Comparison of ENCODE assay signal across 13 cellular contexts in the genomic region with DNA sequence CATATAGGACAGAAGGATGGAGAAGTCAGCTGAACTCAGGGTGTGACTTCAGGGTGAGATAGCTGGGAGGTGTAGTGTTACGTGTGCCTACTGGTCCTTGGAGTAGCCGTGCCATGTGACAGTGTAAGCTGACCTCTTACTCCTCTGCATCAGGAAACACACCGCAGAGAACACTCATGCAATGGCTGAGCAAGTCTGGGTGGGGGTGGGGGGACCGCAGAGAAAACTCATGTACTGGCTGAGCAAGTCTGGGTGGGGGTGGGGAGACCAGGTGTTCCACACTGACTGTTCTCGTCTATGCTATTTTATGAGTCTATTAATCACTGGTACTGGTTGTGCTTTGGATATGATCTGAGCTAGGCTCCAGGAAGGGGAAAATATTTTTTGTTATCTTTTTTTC.
A peak's percentile ranks its signal among the peaks of the same experiment; 100 is the strongest.
DNase-seq lines count a peak whose midpoint lies in the region; ATAC-seq, FAIRE-seq and TF ChIP-seq lines count a peak whose summit lies in the region.
"Had no signal": no experiment of that assay in that cellular context is flagged by ENCODE, and none has a peak within 500 bp of the region (broad histone marks: within the 10 kb centered on the region; RNA-seq: fewer than 3 reads in every experiment).

No MANE protein-coding gene starts in this region.

- DNase-seq in GM12865 (ENCODE audit: low read depth) (peak; percentile 17), NCI-H2196 treated with DMSO at 0.1 percent for 48 hours (lab: John Stamatoyannopoulos, UW; ENCODE audit: unreplicated experiment) (peak; percentile 89), bronchial epithelial cell (ENCODE audit: low read depth) (peak; percentile 78), non-pigmented ciliary epithelial cell (ENCODE audit: low read depth) (peak; percentile 49), epidermal melanocyte (ENCODE audit: insufficient read length, low spot score) (no peak)
- no peak for DNase-seq in activated naive CD8-positive, alpha-beta T cell treated with anti-CD3 and anti-CD28 coated beads, Interleukin-2, amount 50 U/mL, for 24 hours
- no peak for DNase-seq in T-helper 2 cell treated with Interferon-gamma antibody and Interleukin-4, amounts not matched to agents 5 μg/mL and 100 μg/mL, for 36 hours (ENCODE audit: low spot score)
- no peak for DNase-seq in stimulated activated naive CD8-positive, alpha-beta T cell treated with anti-CD3 and anti-CD28 coated beads, Interleukin-15, Interleukin-2, amounts not matched to agents 100 U/mL and 50 U/mL, for 24 hours
- DNase-seq: stimulated activated naive CD4-positive, alpha-beta T cell; T-helper 2 cell had no signal

- H3K27me3 Mint-ChIP-seq in activated naive CD8-positive, alpha-beta T cell treated with anti-CD3 and anti-CD28 coated beads, Interleukin-2, amount 50 U/mL, for 24 hours, result peaks cover 2% of the 10 kb centered on the region
- no peaks in the 10 kb centered on the region for H3K27me3 Mint-ChIP-seq in T-helper 2 cell treated with Interferon-gamma antibody and Interleukin-4, amounts not matched to agents 5 μg/mL and 100 μg/mL, for 36 hours (ENCODE audit: low read depth)
- H3K27me3 Mint-ChIP-seq: activated T-helper 17 cell treated with anti-CD3 and anti-CD28 coated beads, Interleukin-2, amount 50 U/mL, for 72 hours; dendritic cell treated with granulocyte-macrophage colony-stimulating factor and Interleukin-4, amounts not matched to agents 40 ng/mL and 50 ng/mL, for 4 days had no signal

- H3K4me3 ChIP-seq in GM12865 (ENCODE audit: low read depth, low read length), result no peak overlapping the region
- H3K4me3 ChIP-seq in bronchial epithelial cell (ENCODE audit: low read depth, low read length), result no peak overlapping the region

- H3K4me1 Mint-ChIP-seq in activated naive CD8-positive, alpha-beta T cell treated with anti-CD3 and anti-CD28 coated beads, Interleukin-2, amount 50 U/mL, for 24 hours, result no peaks in the 10 kb centered on the region
- H3K4me1 Mint-ChIP-seq in T-helper 2 cell treated with Interferon-gamma antibody and Interleukin-4, amounts not matched to agents 5 μg/mL and 100 μg/mL, for 36 hours (ENCODE audit: low read depth), result no peaks in the 10 kb centered on the region
- H3K4me1 Mint-ChIP-seq: activated T-helper 17 cell treated with anti-CD3 and anti-CD28 coated beads, Interleukin-2, amount 50 U/mL, for 72 hours had no signal

- no peak overlapping the region for H3K4me3 Mint-ChIP-seq in activated naive CD8-positive, alpha-beta T cell treated with anti-CD3 and anti-CD28 coated beads, Interleukin-2, amount 50 U/mL, for 24 hours
- H3K4me3 Mint-ChIP-seq in T-helper 2 cell treated with Interferon-gamma antibody and Interleukin-4, amounts not matched to agents 5 μg/mL and 100 μg/mL, for 36 hours, result no peak overlapping the region
- H3K4me3 Mint-ChIP-seq: activated T-helper 17 cell treated with anti-CD3 and anti-CD28 coated beads, Interleukin-2, amount 50 U/mL, for 72 hours; dendritic cell treated with granulocyte-macrophage colony-stimulating factor and Interleukin-4, amounts not matched to agents 40 ng/mL and 50 ng/mL, for 4 days had no signal

- no peaks in the 10 kb centered on the region for H3K36me3 Mint-ChIP-seq in activated naive CD8-positive, alpha-beta T cell treated with anti-CD3 and anti-CD28 coated beads, Interleukin-2, amount 50 U/mL, for 24 hours (ENCODE audit: low read depth)
- no peaks in the 10 kb centered on the region for H3K36me3 Mint-ChIP-seq in T-helper 2 cell treated with Interferon-gamma antibody and Interleukin-4, amounts not matched to agents 5 μg/mL and 100 μg/mL, for 36 hours (ENCODE audit: low read depth)

- H3K9me3 Mint-ChIP-seq in activated naive CD8-positive, alpha-beta T cell treated with anti-CD3 and anti-CD28 coated beads, Interleukin-2, amount 50 U/mL, for 24 hours, result no peaks in the 10 kb centered on the region
- H3K9me3 Mint-ChIP-seq in T-helper 2 cell treated with Interferon-gamma antibody and Interleukin-4, amounts not matched to agents 5 μg/mL and 100 μg/mL, for 36 hours, result no peaks in the 10 kb centered on the region
- H3K9me3 Mint-ChIP-seq: activated T-helper 17 cell treated with anti-CD3 and anti-CD28 coated beads, Interleukin-2, amount 50 U/mL, for 72 hours; dendritic cell treated with granulocyte-macrophage colony-stimulating factor and Interleukin-4, amounts not matched to agents 40 ng/mL and 50 ng/mL, for 4 days had no signal

- no peak for ATAC-seq in activated naive CD8-positive, alpha-beta T cell treated with anti-CD3 and anti-CD28 coated beads, Interleukin-2, amount 50 U/mL, for 24 hours
- no peak for ATAC-seq in stimulated activated naive CD8-positive, alpha-beta T cell treated with anti-CD3 and anti-CD28 coated beads, Interleukin-15, Interleukin-2, amounts not matched to agents 100 U/mL and 50 U/mL, for 24 hours
- ATAC-seq: activated T-helper 17 cell treated with anti-CD3 and anti-CD28 coated beads, Interleukin-2, amount 50 U/mL, for 72 hours had no signal

- H3K27me3 ChIP-seq in bronchial epithelial cell (ENCODE audit: control insufficient read depth, insufficient read depth, low read length), result no peaks in the 10 kb centered on the region

- TF ChIP-seq CTCF in GM12865 (IDR thresholded peaks at IDR 0.05; ENCODE audit: insufficient read depth, low read depth, low read length, missing control alignments) (no peak), bronchial epithelial cell (IDR thresholded peaks at IDR 0.05; ENCODE audit: insufficient read depth, low read length, severe bottlenecking) (no peak)

- H3K27ac Mint-ChIP-seq in activated naive CD8-positive, alpha-beta T cell treated with anti-CD3 and anti-CD28 coated beads, Interleukin-2, amount 50 U/mL, for 24 hours, result no peak overlapping the region
- H3K27ac Mint-ChIP-seq in T-helper 2 cell treated with Interferon-gamma antibody and Interleukin-4, amounts not matched to agents 5 μg/mL and 100 μg/mL, for 36 hours, result no peak overlapping the region
- H3K27ac Mint-ChIP-seq: activated T-helper 17 cell treated with anti-CD3 and anti-CD28 coated beads, Interleukin-2, amount 50 U/mL, for 72 hours; dendritic cell treated with granulocyte-macrophage colony-stimulating factor and Interleukin-4, amounts not matched to agents 40 ng/mL and 50 ng/mL, for 4 days had no signal

- peak; percentile 13 for FAIRE-seq in bronchial epithelial cell (lab: Jason Lieb, UNC)
- FAIRE-seq: islet of Langerhans had no signal

- H3K36me3 ChIP-seq in bronchial epithelial cell (ENCODE audit: control insufficient read depth, insufficient read depth, low read length), result no peaks in the 10 kb centered on the region

Comparison
In these comparisons a context has a peak if more than half of its experiments do, and no peak if none do; other contexts are left out.
1. DNase-seq: peak in GM12865 (single experiment), NCI-H2196 treated with DMSO at 0.1 percent for 48 hours (single experiment), bronchial epithelial cell (single experiment) and non-pigmented ciliary epithelial cell (single experiment); none in activated naive CD8-positive, alpha-beta T cell treated with anti-CD3 and anti-CD28 coated beads, Interleukin-2, amount 50 U/mL, for 24 hours (single experiment), T-helper 2 cell treated with Interferon-gamma antibody and Interleukin-4, amounts not matched to agents 5 μg/mL and 100 μg/mL, for 36 hours (single experiment), epidermal melanocyte (single experiment) and stimulated activated naive CD8-positive, alpha-beta T cell treated with anti-CD3 and anti-CD28 coated beads, Interleukin-15, Interleukin-2, amounts not matched to agents 100 U/mL and 50 U/mL, for 24 hours (single experiment).